ENCODE assay signal across 18 cellular contexts in the genomic region with DNA sequence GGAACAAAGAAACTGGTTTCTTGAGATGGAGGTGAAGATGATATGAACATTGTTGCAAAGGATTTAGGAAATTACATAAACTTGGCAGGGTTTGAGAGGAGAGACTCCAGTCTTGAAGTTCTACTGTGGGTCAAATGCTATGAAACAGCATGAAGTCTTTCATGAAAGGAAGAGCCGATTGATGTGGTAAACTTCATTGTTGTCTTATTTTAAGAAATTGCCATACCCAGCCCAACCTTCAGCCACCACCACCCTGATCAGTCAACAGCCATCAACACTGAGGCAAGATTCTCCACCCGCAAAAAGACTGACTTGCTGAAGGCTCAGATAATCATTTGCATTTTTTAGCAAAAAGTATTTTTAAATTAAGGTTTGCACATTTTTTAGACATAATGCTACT. TPM values are rescaled to one million over a fixed set of nuclear protein-coding genes. Genes with fewer than 3 reads are reported as not detected.
DNase-seq lines count a peak whose midpoint lies in the region; ATAC-seq and TF ChIP-seq lines count a peak whose summit lies in the region.
"Had no signal": no experiment of that assay in that cellular context is flagged by ENCODE, and none has a peak within 500 bp of the region (broad histone marks: within the 10 kb centered on the region; RNA-seq: fewer than 3 reads in every experiment).

No MANE protein-coding gene starts in this region.

- no peak for TF ChIP-seq CTCF in endodermal cell (conservative IDR thresholded peaks at IDR 0.05)

- no peak for ATAC-seq in activated naive CD4-positive, alpha-beta T cell treated with anti-CD3 and anti-CD28 coated beads, Interleukin-2, amount 50 U/mL, for 72 hours
- ATAC-seq in GM19351 (IDR thresholded peaks at IDR 0.05; ENCODE audit: unreplicated experiment), result no peak

- peak overlapping the region; percentile 92 for H3K27ac Mint-ChIP-seq in activated naive CD4-positive, alpha-beta T cell treated with anti-CD3 and anti-CD28 coated beads, Interleukin-2, amount 10 ng/mL, durations not matched to agents 7 days and 5 days
- H3K27ac Mint-ChIP-seq in activated naive CD4-positive, alpha-beta T cell treated with anti-CD3 and anti-CD28 coated beads, Interleukin-2, amount 50 U/mL, for 72 hours, result no peak overlapping the region
- H3K27ac Mint-ChIP-seq in endodermal cell, result no peak overlapping the region
- no peak overlapping the region for H3K27ac Mint-ChIP-seq in activated T-helper 2 cell treated with anti-CD3 and anti-CD28 coated beads, Interferon-gamma antibody, Interleukin-2, Interleukin-4, amounts not matched to agents 10 μg/mL and 5 μg/mL and 100 μg/mL, durations not matched to agents 14 hours and 24 hours and 36 hours

- H3K4me1 ChIP-seq in endodermal cell (ENCODE audit: control insufficient read depth, insufficient read depth, low read length), result peaks cover 24% of the 10 kb centered on the region
- H3K4me1 ChIP-seq in subcutaneous abdominal adipose tissue (ENCODE audit: control insufficient read depth in 5 of 5, insufficient read depth in 5 of 5, low read length in 5 of 5), result peaks cover 0 to 36% (median 0%) of the 10 kb centered on the region in 5 donors
- H3K4me1 ChIP-seq: colonic mucosa had no signal

- H3K27me3 ChIP-seq in endodermal cell (ENCODE audit: control insufficient read depth, insufficient read depth, low read length, poor library complexity, severe bottlenecking), result peaks cover 25% of the 10 kb centered on the region
- H3K27me3 ChIP-seq in subcutaneous abdominal adipose tissue (ENCODE audit: control insufficient read depth in 5 of 5, insufficient read depth in 4 of 5, low read length in 5 of 5), result no peaks in the 10 kb centered on the region
- H3K27me3 ChIP-seq: adrenal gland, colonic mucosa, sigmoid colon had no signal

- no peak overlapping the region for H3K4me3 Mint-ChIP-seq in activated naive CD4-positive, alpha-beta T cell treated with anti-CD3 and anti-CD28 coated beads, Interleukin-2, amount 10 ng/mL, durations not matched to agents 7 days and 5 days
- no peak overlapping the region for H3K4me3 Mint-ChIP-seq in endodermal cell
- H3K4me3 Mint-ChIP-seq in activated T-helper 2 cell treated with anti-CD3 and anti-CD28 coated beads, Interferon-gamma antibody, Interleukin-2, Interleukin-4, amounts not matched to agents 10 μg/mL and 5 μg/mL and 100 μg/mL, durations not matched to agents 14 hours and 24 hours and 36 hours (ENCODE audit: low read depth), result no peak overlapping the region

- peaks cover 4% of the 10 kb centered on the region for H3K36me3 Mint-ChIP-seq in activated naive CD4-positive, alpha-beta T cell treated with anti-CD3 and anti-CD28 coated beads, Interleukin-2, amount 10 ng/mL, durations not matched to agents 7 days and 5 days
- peaks cover 0 to 12% of the 10 kb centered on the region in 2 donors for H3K36me3 Mint-ChIP-seq in activated naive CD4-positive, alpha-beta T cell treated with anti-CD3 and anti-CD28 coated beads, Interleukin-2, amount 50 U/mL, for 72 hours
- H3K36me3 Mint-ChIP-seq in endodermal cell (ENCODE audit: low read depth), result no peaks in the 10 kb centered on the region
- H3K36me3 Mint-ChIP-seq in activated T-helper 2 cell treated with anti-CD3 and anti-CD28 coated beads, Interferon-gamma antibody, Interleukin-2, Interleukin-4, amounts not matched to agents 10 μg/mL and 5 μg/mL and 100 μg/mL, durations not matched to agents 14 hours and 24 hours and 36 hours (ENCODE audit: low read depth), result peaks cover 6% of the 10 kb centered on the region
- H3K36me3 Mint-ChIP-seq: natural killer cell had no signal

- H3K4me3 ChIP-seq in endodermal cell (ENCODE audit: low read length) (peak overlapping the region; percentile 32), subcutaneous abdominal adipose tissue (ENCODE audit: low read depth in 1 of 5, low read length in 5 of 5) (no peak overlapping the region)
- H3K4me3 ChIP-seq: adrenal gland, colonic mucosa, sigmoid colon had no signal

- intact Hi-C loops in activated T-helper 2 cell treated with anti-CD3 and anti-CD28 coated beads, Interferon-gamma antibody, Interleukin-2, Interleukin-4, amounts not matched to agents 10 μg/mL and 5 μg/mL and 100 μg/mL, durations not matched to agents 14 hours and 24 hours and 36 hours (cut with micrococcal nuclease), result no loop called here

- DNase-seq in activated naive CD4-positive, alpha-beta T cell treated with anti-CD3 and anti-CD28 coated beads, Interleukin-2, amount 10 ng/mL, durations not matched to agents 7 days and 5 days, result peak; percentile 39
- DNase-seq in activated naive CD4-positive, alpha-beta T cell treated with anti-CD3 and anti-CD28 coated beads, Interleukin-2, amount 50 U/mL, for 72 hours (ENCODE audit: low spot score in 2 of 2), result no peak
- no peak for DNase-seq in endodermal cell
- no peak for DNase-seq in NOMO-1 (lab: John Stamatoyannopoulos, UW; ENCODE audit: unreplicated experiment in 2 of 2)
- DNase-seq in activated T-helper 2 cell treated with anti-CD3 and anti-CD28 coated beads, Interferon-gamma antibody, Interleukin-2, Interleukin-4, amounts not matched to agents 10 μg/mL and 5 μg/mL and 100 μg/mL, durations not matched to agents 14 hours and 24 hours and 36 hours (ENCODE audit: low spot score), result no peak
- DNase-seq: activated CD4-positive, alpha-beta T cell treated with anti-CD3 and anti-CD28 coated beads for 4 hours; activated CD8-positive, alpha-beta memory T cell treated with anti-CD3 and anti-CD28 coated beads, Interleukin-2, amount 50 U/mL, for 4 hours; adrenal gland; C1 segment of cervical spinal cord; colonic mucosa; kidney glomerular epithelial cell; natural killer cell; NCI-H1092 treated with DMSO at 0.1 percent for 48 hours; NCI-H2227 treated with DMSO at 0.1 percent for 48 hours; sigmoid colon had no signal

- peaks cover 67% of the 10 kb centered on the region for H3K4me1 Mint-ChIP-seq in activated naive CD4-positive, alpha-beta T cell treated with anti-CD3 and anti-CD28 coated beads, Interleukin-2, amount 10 ng/mL, durations not matched to agents 7 days and 5 days
- peaks cover 66% of the 10 kb centered on the region for H3K4me1 Mint-ChIP-seq in endodermal cell
- H3K4me1 Mint-ChIP-seq in activated T-helper 2 cell treated with anti-CD3 and anti-CD28 coated beads, Interferon-gamma antibody, Interleukin-2, Interleukin-4, amounts not matched to agents 10 μg/mL and 5 μg/mL and 100 μg/mL, durations not matched to agents 14 hours and 24 hours and 36 hours (ENCODE audit: low read depth), result peaks cover 36% of the 10 kb centered on the region

- H3K36me3 ChIP-seq in KOPT-K1 (ENCODE audit: insufficient read depth, low read length), result no peaks in the 10 kb centered on the region
- peaks cover 35% of the 10 kb centered on the region for H3K36me3 ChIP-seq in endodermal cell (ENCODE audit: control insufficient read depth, insufficient read depth, low read length)
- no peaks in the 10 kb centered on the region for H3K36me3 ChIP-seq in subcutaneous abdominal adipose tissue (ENCODE audit: control insufficient read depth in 5 of 5, insufficient read depth in 5 of 5, low read length in 5 of 5)
- H3K36me3 ChIP-seq: adrenal gland, colonic mucosa, sigmoid colon had no signal

- peaks cover 6% of the 10 kb centered on the region for H3K9me3 Mint-ChIP-seq in activated naive CD4-positive, alpha-beta T cell treated with anti-CD3 and anti-CD28 coated beads, Interleukin-2, amount 10 ng/mL, durations not matched to agents 7 days and 5 days
- peaks cover 0 to 15% of the 10 kb centered on the region in 2 donors for H3K9me3 Mint-ChIP-seq in activated naive CD4-positive, alpha-beta T cell treated with anti-CD3 and anti-CD28 coated beads, Interleukin-2, amount 50 U/mL, for 72 hours
- no peaks in the 10 kb centered on the region for H3K9me3 Mint-ChIP-seq in endodermal cell
- H3K9me3 Mint-ChIP-seq in activated T-helper 2 cell treated with anti-CD3 and anti-CD28 coated beads, Interferon-gamma antibody, Interleukin-2, Interleukin-4, amounts not matched to agents 10 μg/mL and 5 μg/mL and 100 μg/mL, durations not matched to agents 14 hours and 24 hours and 36 hours, result peaks cover 3% of the 10 kb centered on the region
- H3K9me3 Mint-ChIP-seq: natural killer cell had no signal

- CTCF ChIA-PET in activated naive CD4-positive, alpha-beta T cell treated with anti-CD3 and anti-CD28 coated beads, Interleukin-2, amount 10 ng/mL, durations not matched to agents 7 days and 5 days (lab: Charles Lee), result no interaction called here

- peak overlapping the region; percentile 64 for H3K27ac ChIP-seq in KOPT-K1 (ENCODE audit: low read depth, low read length, poor library complexity, severe bottlenecking)
- no peak overlapping the region for H3K27ac ChIP-seq in endodermal cell (ENCODE audit: low read depth, low read length)
- peak overlapping the region; percentile 48 for H3K27ac ChIP-seq in subcutaneous abdominal adipose tissue (ENCODE audit: low read depth, low read length)
- H3K27ac ChIP-seq: colonic mucosa had no signal

- H3K9ac ChIP-seq in endodermal cell (ENCODE audit: extremely low read depth, low read length, poor library complexity, severe bottlenecking), result no peak overlapping the region
- no peak overlapping the region for H3K9ac ChIP-seq in subcutaneous abdominal adipose tissue (ENCODE audit: low read length in 5 of 5)

- no peaks in the 10 kb centered on the region for H3K9me3 ChIP-seq in KOPT-K1 (ENCODE audit: insufficient read depth, low read length, poor library complexity, severe bottlenecking)
- H3K9me3 ChIP-seq in endodermal cell (ENCODE audit: control insufficient read depth, low read length), result no peaks in the 10 kb centered on the region
- no peaks in the 10 kb centered on the region for H3K9me3 ChIP-seq in subcutaneous abdominal adipose tissue (ENCODE audit: control insufficient read depth in 5 of 5, low read length in 5 of 5)
- H3K9me3 ChIP-seq: adrenal gland, colonic mucosa, sigmoid colon had no signal

- H3K27me3 Mint-ChIP-seq in activated naive CD4-positive, alpha-beta T cell treated with anti-CD3 and anti-CD28 coated beads, Interleukin-2, amount 10 ng/mL, durations not matched to agents 7 days and 5 days, result no peaks in the 10 kb centered on the region
- peaks cover 21% of the 10 kb centered on the region for H3K27me3 Mint-ChIP-seq in endodermal cell (ENCODE audit: insufficient read depth)
- no peaks in the 10 kb centered on the region for H3K27me3 Mint-ChIP-seq in activated T-helper 2 cell treated with anti-CD3 and anti-CD28 coated beads, Interferon-gamma antibody, Interleukin-2, Interleukin-4, amounts not matched to agents 10 μg/mL and 5 μg/mL and 100 μg/mL, durations not matched to agents 14 hours and 24 hours and 36 hours (ENCODE audit: low read depth)

- 59 to 80% methylated on average over 1 to 2 of the region's 2 CpGs for WGBS in endodermal cell (ENCODE audit: insufficient coverage in 1 of 2, insufficient read length in 1 of 2), 2 experiments

RNA-seq across cellular contexts. Expression of gene SIPA1L2, which starts 52.1 kb away (rescaled TPM):
- 10 to 100 TPM in 1 of 2 donors, 1 to 10 TPM in 1; 4.4 to 10.8 TPM for total RNA-seq in activated naive CD4-positive, alpha-beta T cell treated with anti-CD3 and anti-CD28 coated beads, Interleukin-2, amount 50 U/mL, for 72 hours
- total RNA-seq in endodermal cell, result 10 to 100 TPM; 34.7 to 41.5 TPM
- 40.1 TPM for polyA plus RNA-seq in endodermal cell (2013, experiment 1 of 2)
- polyA plus RNA-seq in endodermal cell (2013, experiment 2 of 2), result 41.6 TPM
- 3.4 and 3.7 TPM in 2 replicates for total RNA-seq in activated T-helper 2 cell treated with anti-CD3 and anti-CD28 coated beads, Interferon-gamma antibody, Interleukin-2, Interleukin-4, amounts not matched to agents 10 μg/mL and 5 μg/mL and 100 μg/mL, durations not matched to agents 14 hours and 24 hours and 36 hours
